Comparison of ENCODE assay signal across 8 cellular contexts in the genomic region with DNA sequence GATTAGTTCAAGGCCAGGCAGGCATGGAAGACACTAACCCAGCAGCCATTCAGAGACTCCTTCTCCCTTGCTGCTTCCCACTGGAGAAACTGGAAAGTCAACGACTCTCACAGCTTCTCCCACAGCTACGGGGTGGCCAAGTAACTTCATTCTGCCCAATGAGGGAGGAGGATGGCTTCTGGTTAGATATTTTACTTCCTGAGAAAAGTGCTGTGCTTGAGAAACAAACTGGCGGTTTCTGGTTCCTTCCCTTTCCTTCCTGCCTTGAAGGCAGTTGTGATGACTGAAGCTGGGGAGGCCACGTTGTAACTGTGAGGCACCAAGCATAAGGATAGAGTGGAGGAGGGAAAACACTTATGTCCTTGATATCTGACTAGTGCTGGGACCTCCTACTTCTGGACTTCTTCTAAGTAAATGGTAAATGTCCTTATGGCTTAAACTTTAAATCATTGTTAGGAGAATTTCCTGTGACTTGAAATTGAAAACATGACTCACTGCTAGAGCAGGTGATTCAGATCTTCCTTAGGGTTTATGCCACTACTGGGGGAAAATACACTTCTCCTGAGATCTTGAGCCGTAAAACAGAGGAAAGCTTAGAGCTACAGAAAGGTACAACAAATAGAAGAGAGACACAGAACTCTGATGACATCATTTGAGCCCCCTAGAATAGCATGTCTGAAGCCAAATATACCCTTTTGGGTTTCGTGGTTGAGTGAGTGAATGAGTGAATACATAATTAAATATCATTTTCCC. TPM values are rescaled to one million over a fixed set of nuclear protein-coding genes. Genes with fewer than 3 reads are reported as not detected.
DNase-seq lines count a peak whose midpoint lies in the region; TF ChIP-seq lines count a peak whose summit lies in the region.

No MANE protein-coding gene starts in this region.

- WGBS in GM23248 (ENCODE audit: low coverage in 1 of 2, low lambda C conversion rate in 2 of 2, missing lambda C conversion rate in 2 of 2), 2 experiments, result 59 to 69% methylated on average over 6 of the region's 6 CpGs
- WGBS in thymus, result 22% methylated on average over 6 of the region's 6 CpGs

- peaks cover 39% of the 10 kb centered on the region for H3K4me1 ChIP-seq in GM23248 (ENCODE audit: insufficient read depth)
- peaks cover 52% of the 10 kb centered on the region for H3K4me1 ChIP-seq in OCI-LY7 (ENCODE audit: insufficient read depth, low read length, poor library complexity, severe bottlenecking)
- H3K4me1 ChIP-seq in thymus (ENCODE audit: control insufficient read depth, insufficient read depth, low read length), result peaks cover 16% of the 10 kb centered on the region

- no TSS peak for BruUV-seq in OCI-LY7 (replicated peaks; lab: Mats Ljungman, UMichigan)

- in situ Hi-C loops in GM23248 (cut with MboI), result loop anchor here (5.0 to 25.0 kb wide), 2 partner anchors 111 to 546 kb away; no protein-coding TSS in a partner anchor

- H4K20me1 ChIP-seq in GM23248 (ENCODE audit: insufficient read depth) (no peaks in the 10 kb centered on the region), OCI-LY7 (ENCODE audit: insufficient read depth, low read length) (no peaks in the 10 kb centered on the region)

- H3K9me3 ChIP-seq in GM23248 (ENCODE audit: low read depth) (no peaks in the 10 kb centered on the region), OCI-LY7 (ENCODE audit: low read length) (no peaks in the 10 kb centered on the region), thymus (ENCODE audit: control insufficient read depth) (no peaks in the 10 kb centered on the region)

- CTCF ChIA-PET in OCI-LY7 (lab: Charles Lee; ENCODE audit: unreplicated experiment), result interaction anchor here (1.1 to 1.2 kb wide), 2 partner anchors 91 to 93 kb away, joined by 4 to 5 read pairs; no protein-coding TSS in a partner anchor

- H3K79me2 ChIP-seq in GM23248 (ENCODE audit: insufficient read depth), result no peaks in the 10 kb centered on the region
- no peaks in the 10 kb centered on the region for H3K79me2 ChIP-seq in OCI-LY7 (ENCODE audit: insufficient read depth, low read depth, low read length)

- POLR2A ChIA-PET in OCI-LY7 (lab: Charles Lee), result interaction anchor here (0.6 to 1.2 kb wide), 4 partner anchors 9 to 92 kb away, joined by 3 to 7 read pairs (median 4); partner anchors contain the start of gene RNF14

- H3K9ac ChIP-seq in GM23248, result peak overlapping the region; percentile 39

- intact Hi-C loops in OCI-LY7 (cut with micrococcal nuclease; ENCODE audit: unreplicated experiment), result loop anchor here (2.0 kb wide), 1 partner anchor 323 kb away; no protein-coding TSS in a partner anchor

- H3K36me3 ChIP-seq in GM23248 (ENCODE audit: low read depth), result no peaks in the 10 kb centered on the region
- peaks cover 7% of the 10 kb centered on the region for H3K36me3 ChIP-seq in OCI-LY7 (ENCODE audit: insufficient read depth, low read length)
- H3K36me3 ChIP-seq in thymus (ENCODE audit: control insufficient read depth, insufficient read depth), result no peaks in the 10 kb centered on the region

- H2AFZ ChIP-seq in GM23248 (peak overlapping the region; percentile 10; the same call in 1 of the 2 replicates), OCI-LY7 (ENCODE audit: low read length) (peak overlapping the region; percentile 96)

- no peaks in the 10 kb centered on the region for H3K27me3 ChIP-seq in GM23248 (replicated peaks; ENCODE audit: insufficient read depth)
- H3K27me3 ChIP-seq in layer of hippocampus (ENCODE audit: control insufficient read depth, insufficient read depth, low read length), result no peaks in the 10 kb centered on the region
- H3K27me3 ChIP-seq in thymus (ENCODE audit: control insufficient read depth, insufficient read depth), result no peaks in the 10 kb centered on the region

- no peak for TF ChIP-seq CTCF in OCI-LY7 (conservative IDR thresholded peaks at IDR 0.05; ENCODE audit: low read length)

- H3K4me3 ChIP-seq in GM23248, result no peak overlapping the region
- H3K4me3 ChIP-seq in OCI-LY7 (ENCODE audit: low read depth, low read length, poor library complexity, severe bottlenecking), result peak overlapping the region; percentile 9
- no peak overlapping the region for H3K4me3 ChIP-seq in thymus (ENCODE audit: low read length)

- H3F3A ChIP-seq in GM23248 (ENCODE audit: insufficient read depth), result peaks cover 35% of the 10 kb centered on the region

- H3K9me2 ChIP-seq in GM23248 (ENCODE audit: insufficient read depth) (no peaks in the 10 kb centered on the region), OCI-LY7 (ENCODE audit: insufficient read depth, low read length) (no peaks in the 10 kb centered on the region)

- DNase-seq in CD1c-positive myeloid dendritic cell (ENCODE audit: extremely low spot score) (peak; percentile 72), GM23248 (peak; percentile 78), OCI-LY7 (ENCODE audit: low spot score) (peak; percentile 26), HuH-7.5 (ENCODE audit: low spot score) (no peak), NCI-H146 (lab: John Stamatoyannopoulos, UW) (no peak)
- peak; percentile 40 for DNase-seq in activated naive CD4-positive, alpha-beta T cell treated with anti-CD3 and anti-CD28 coated beads, Interleukin-2, amount 50 U/mL, for 16 hours

- peak overlapping the region; percentile 33 for H3K4me2 ChIP-seq in GM23248 (ENCODE audit: unreplicated experiment)
- H3K4me2 ChIP-seq in OCI-LY7 (ENCODE audit: low read length), result peak overlapping the region; percentile 33

- H3K27ac ChIP-seq in GM23248 (peak overlapping the region; percentile 58), OCI-LY7 (ENCODE audit: low read depth, low read length, poor library complexity, severe bottlenecking) (peak overlapping the region; percentile 1), layer of hippocampus (ENCODE audit: low read depth, low read length) (peak overlapping the region; percentile 62), thymus (ENCODE audit: low read depth) (peak overlapping the region; percentile 88)

RNA-seq across cellular contexts. Expression of gene GNPDA1, which starts 3.1 kb away (rescaled TPM):
- 24.8 and 28.7 TPM in 2 replicates for total RNA-seq in GM23248 (2014; rRNA removed; shearing (Covaris generic))
- 27.6 and 31.5 TPM in 2 replicates for polyA plus RNA-seq in GM23248 (2016; fragmentation: Nextera tagmentation; extraction: Ambion mirVana)
- 20.2 and 22.9 TPM in 2 replicates for total RNA-seq in OCI-LY7 (2014; rRNA removed; shearing (Covaris generic))
- 23.1 and 24.1 TPM in 2 replicates for total RNA-seq in OCI-LY7 (2022)
- polyA plus RNA-seq in thymus, result 39.4 TPM

RNA-seq across cellular contexts. Expression of gene RNF14, which starts 47.1 kb away (rescaled TPM):
- 101 and 110 TPM in 2 replicates for total RNA-seq in GM23248 (2014; rRNA removed; shearing (Covaris generic))
- 77.8 and 81.1 TPM in 2 replicates for polyA plus RNA-seq in GM23248 (2016; fragmentation: Nextera tagmentation; extraction: Ambion mirVana)
- 23.7 and 31.7 TPM in 2 replicates for total RNA-seq in OCI-LY7 (2014; rRNA removed; shearing (Covaris generic))
- total RNA-seq in OCI-LY7 (2022), result 41.1 and 41.9 TPM in 2 replicates
- polyA plus RNA-seq in thymus, result 31.9 TPM

RNA-seq across cellular contexts. Expression of gene PCDH12, which starts 58.0 kb away (rescaled TPM):
- 0.13 TPM in 1 of 2 replicates, not detected in the other for total RNA-seq in GM23248 (2014; rRNA removed; shearing (Covaris generic))
- 0.11 and 0.36 TPM in 2 replicates for polyA plus RNA-seq in GM23248 (2016; fragmentation: Nextera tagmentation; extraction: Ambion mirVana)
- 0.03 TPM in 1 of 2 replicates, not detected in the other for total RNA-seq in OCI-LY7 (2014; rRNA removed; shearing (Covaris generic))
- not detected in 2 replicates for total RNA-seq in OCI-LY7 (2022)
- polyA plus RNA-seq in thymus, result 0.52 TPM

Comparison
In these comparisons a context has a peak if more than half of its experiments do, and no peak if none do; other contexts are left out.
1. DNase-seq: peak in CD1c-positive myeloid dendritic cell (single experiment), GM23248 (single experiment), OCI-LY7 (single experiment) and activated naive CD4-positive, alpha-beta T cell treated with anti-CD3 and anti-CD28 coated beads, Interleukin-2, amount 50 U/mL, for 16 hours (single experiment); none in HuH-7.5 (single experiment) and NCI-H146 (single experiment).
2. H3K27ac ChIP-seq: peak in every context shown above with its lines; median percentile 88 in thymus; 62 in layer of hippocampus; 58 in GM23248; 1 in OCI-LY7.